Comparison of ENCODE assay signal across 22 cellular contexts in genomic region chr11:102472127-102472526, GRCh38. TPM values are rescaled to one million over a fixed set of nuclear protein-coding genes. Genes with fewer than 3 reads are reported as not detected.
A peak's percentile ranks its signal among the peaks of the same experiment; 100 is the strongest.
DNase-seq lines count a peak whose midpoint lies in the region; ATAC-seq, FAIRE-seq and TF ChIP-seq lines count a peak whose summit lies in the region.
"Had no signal": no experiment of that assay in that cellular context is flagged by ENCODE, and none has a peak within 500 bp of the region (broad histone marks: within the 10 kb centered on the region; RNA-seq: fewer than 3 reads in every experiment).

No MANE protein-coding gene starts in this region.

- H3K9me1 ChIP-seq in K562 (ENCODE audit: control insufficient read depth, insufficient read depth, low read length): no peaks in the 10 kb centered on the region

- ATAC-seq in HepG2 (no peak), K562 (no peak)
- ATAC-seq in naive thymus-derived CD4-positive, alpha-beta T cell: no peak
- ATAC-seq: CD8-positive, alpha-beta T cell; GM12878; HCT116 had no signal

- no peak overlapping the region for H3K4me3 ChIP-seq in liver (ENCODE audit: low read depth in 1 of 3, low read length in 3 of 3)
- no peak overlapping the region for H3K4me3 ChIP-seq in HepG2 (replicated peaks in 1 of 3; ENCODE audit: insufficient read depth in 1 of 3, low read depth in 2 of 3, low read length in 3 of 3)
- no peak overlapping the region for H3K4me3 ChIP-seq in K562
- H3K4me3 ChIP-seq in naive thymus-derived CD4-positive, alpha-beta T cell (ENCODE audit: low read length): no peak overlapping the region
- no peak overlapping the region for H3K4me3 ChIP-seq in CD8-positive, alpha-beta memory T cell (ENCODE audit: low read length)
- H3K4me3 ChIP-seq: BLaER1 treated with 17β-estradiol and CSF1 and Interleukin-3, amounts not matched to agents 10 nM and 100 nM; GM12878 had no signal

- DNase-seq in HepG2 (ENCODE audit: low spot score): no peak
- DNase-seq in K562 (ENCODE audit: extremely low read depth in 1 of 4, low spot score in 3 of 4): no peak
- no peak for DNase-seq in naive thymus-derived CD4-positive, alpha-beta T cell
- DNase-seq in posterior vena cava (ENCODE audit: low spot score): no peak
- no peak for DNase-seq in CD8-positive, alpha-beta memory T cell
- DNase-seq in NCI-H2227 (lab: John Stamatoyannopoulos, UW; ENCODE audit: unreplicated experiment): no peak
- DNase-seq: 8988T; CD8-positive, alpha-beta T cell; COR-L47; DMS 273 treated with DMSO at 0.1 percent for 48 hours; DMS53; DND-41; EL; GOT3; H7; HFFc6 had no signal

- H3K79me2 ChIP-seq in HepG2 (ENCODE audit: insufficient read depth, low read length) (no peaks in the 10 kb centered on the region), K562 (ENCODE audit: control insufficient read depth, insufficient read depth, low read length) (no peaks in the 10 kb centered on the region)

- no peaks in the 10 kb centered on the region for H3K27me3 Mint-ChIP-seq in naive thymus-derived CD4-positive, alpha-beta T cell
- H3K27me3 Mint-ChIP-seq in CD8-positive, alpha-beta memory T cell: peaks cover 0 to 3% of the 10 kb centered on the region in 2 donors

- H4K20me1 ChIP-seq in HepG2 (ENCODE audit: insufficient read depth, low read length) (no peaks in the 10 kb centered on the region), K562 (replicated peaks; ENCODE audit: control insufficient read depth, insufficient read depth, low read length) (no peaks in the 10 kb centered on the region)
- H4K20me1 ChIP-seq: BLaER1 treated with 17β-estradiol and CSF1 and Interleukin-3, amounts not matched to agents 10 nM and 100 nM had no signal

- intact Hi-C loops in HepG2 (cut with micrococcal nuclease; ENCODE audit: unreplicated experiment): no loop called here
- intact Hi-C loops in K562 (cut with micrococcal nuclease): no loop called here
- intact Hi-C loops in naive thymus-derived CD4-positive, alpha-beta T cell (cut with micrococcal nuclease): loop anchor here in 1 of 2 donors (5.0 kb wide), 1 partner anchor 360 kb away; the partner anchor contains the start of gene YAP1
- intact Hi-C loops in posterior vena cava (cut with DNase I): no loop called here

- no peak for TF ChIP-seq POLR2A in HepG2 (IDR thresholded peaks at IDR 0.05; ENCODE audit: insufficient read depth in 1 of 2, low read depth in 2 of 2, low read length in 2 of 2)
- no peak for TF ChIP-seq POLR2A in K562 (conservative IDR thresholded peaks at IDR 0.05)

- H3K36me3 ChIP-seq in liver (ENCODE audit: control insufficient read depth in 4 of 4, insufficient read depth in 3 of 4, low read depth in 1 of 4, low read length in 3 of 4) (no peaks in the 10 kb centered on the region), HepG2 (replicated peaks in 1 of 2; ENCODE audit: control insufficient read depth in 1 of 2, insufficient read depth in 2 of 2, low read length in 2 of 2) (no peaks in the 10 kb centered on the region), K562 (ENCODE audit: control insufficient read depth, insufficient read depth, low read length) (no peaks in the 10 kb centered on the region)
- no peaks in the 10 kb centered on the region for H3K36me3 ChIP-seq in naive thymus-derived CD4-positive, alpha-beta T cell (ENCODE audit: control insufficient read depth in 2 of 3, insufficient read depth in 3 of 3, low read length in 3 of 3)
- no peaks in the 10 kb centered on the region for H3K36me3 ChIP-seq in CD8-positive, alpha-beta memory T cell (ENCODE audit: insufficient read depth, low read length)
- H3K36me3 ChIP-seq: BLaER1 treated with 17β-estradiol and CSF1 and Interleukin-3, amounts not matched to agents 10 nM and 100 nM had no signal

- H3K9ac ChIP-seq in liver (ENCODE audit: low read depth in 1 of 2, low read length in 2 of 2) (no peak overlapping the region), HepG2 (ENCODE audit: insufficient read depth, low read depth, low read length) (no peak overlapping the region), K562 (ENCODE audit: insufficient read depth in 1 of 2, low read depth in 2 of 2, low read length in 2 of 2) (no peak overlapping the region)
- H3K9ac ChIP-seq: BLaER1 treated with 17β-estradiol and CSF1 and Interleukin-3, amounts not matched to agents 10 nM and 100 nM had no signal

- peaks cover 45 to 88% (median 87%) of the 10 kb centered on the region in 7 donors for H3K4me1 Mint-ChIP-seq in naive thymus-derived CD4-positive, alpha-beta T cell
- peaks cover 59 to 76% (median 67%) of the 10 kb centered on the region in 3 donors for H3K4me1 Mint-ChIP-seq in CD8-positive, alpha-beta memory T cell

- peak overlapping the region in 5 of 9 donors; percentile 21 to 79 (median 44) for H3K27ac Mint-ChIP-seq in naive thymus-derived CD4-positive, alpha-beta T cell
- H3K27ac Mint-ChIP-seq in CD8-positive, alpha-beta memory T cell: no peak overlapping the region
- H3K27ac Mint-ChIP-seq: CD8-positive, alpha-beta T cell; HFFc6 had no signal

- TF ChIP-seq CTCF in liver (IDR thresholded peaks at IDR 0.05; ENCODE audit: low read depth, low read length, missing input control) (no peak), HepG2 (CRISPR knock-in tag; IDR thresholded peaks at IDR 0.05) (no peak), K562 (IDR thresholded peaks at IDR 0.05 in 2 of 3, conservative IDR thresholded peaks at IDR 0.05 in 1 of 3; ENCODE audit: insufficient read depth in 2 of 3, low read depth in 1 of 3, low read length in 3 of 3) (no peak)

- TF ChIP-seq EP300 in HepG2 (IDR thresholded peaks at IDR 0.05; ENCODE audit: low read depth in 2 of 2, low read length in 2 of 2): no peak
- no peak for TF ChIP-seq EP300 in HepG2 (CRISPR knock-in tag; IDR thresholded peaks at IDR 0.05; ENCODE audit: borderline replicate concordance)
- no peak for TF ChIP-seq EP300 in K562 (IDR thresholded peaks at IDR 0.05; ENCODE audit: low read length)

- H3K9me3 ChIP-seq in liver (ENCODE audit: control insufficient read depth in 4 of 4, low read length in 3 of 4) (no peaks in the 10 kb centered on the region), HepG2 (ENCODE audit: low read length) (no peaks in the 10 kb centered on the region), K562 (replicated peaks; ENCODE audit: control insufficient read depth, insufficient read depth, low read depth, low read length) (no peaks in the 10 kb centered on the region)
- no peaks in the 10 kb centered on the region for H3K9me3 ChIP-seq in naive thymus-derived CD4-positive, alpha-beta T cell (ENCODE audit: control insufficient read depth in 2 of 3, low read length in 3 of 3)
- H3K9me3 ChIP-seq in CD8-positive, alpha-beta memory T cell (ENCODE audit: low read length): no peaks in the 10 kb centered on the region
- H3K9me3 ChIP-seq: BLaER1 treated with 17β-estradiol and CSF1 and Interleukin-3, amounts not matched to agents 10 nM and 100 nM had no signal

- peak overlapping the region in 6 of 10 donors; percentile 5 to 76 (median 19) for H3K4me3 Mint-ChIP-seq in naive thymus-derived CD4-positive, alpha-beta T cell
- no peak overlapping the region for H3K4me3 Mint-ChIP-seq in CD8-positive, alpha-beta memory T cell
- H3K4me3 Mint-ChIP-seq: CD8-positive, alpha-beta T cell; HFFc6 had no signal

- peaks cover 0 to 4% (median 0%) of the 10 kb centered on the region in 11 donors for H3K9me3 Mint-ChIP-seq in naive thymus-derived CD4-positive, alpha-beta T cell
- H3K9me3 Mint-ChIP-seq in CD8-positive, alpha-beta memory T cell: no peaks in the 10 kb centered on the region
- H3K9me3 Mint-ChIP-seq: CD8-positive, alpha-beta T cell; HFFc6 had no signal

- no peak overlapping the region for H3K4me2 ChIP-seq in HepG2 (ENCODE audit: low read depth, low read length)
- no peak overlapping the region for H3K4me2 ChIP-seq in K562 (ENCODE audit: insufficient read depth, low read length)

- no peak for FAIRE-seq in HepG2 (lab: Jason Lieb, UNC)
- no peak for FAIRE-seq in K562 (lab: Jason Lieb, UNC)
- FAIRE-seq: GM12878 had no signal

- in situ Hi-C loops in HepG2 (cut with HindIII; ENCODE audit: extremely low pct_ligation_motif_present, low pct_unique_long_range_greater_than_20kb) (no loop called here), K562 (cut with MboI) (no loop called here)

- peak overlapping the region; percentile 8 to 42 for H3K27ac ChIP-seq in liver (ENCODE audit: low read depth in 1 of 2, low read length in 2 of 2)
- no peak overlapping the region for H3K27ac ChIP-seq in HepG2 (ENCODE audit: extremely low read length, insufficient read depth, low read length)
- no peak overlapping the region for H3K27ac ChIP-seq in K562 (ENCODE audit: extremely low read depth, low read depth, low read length)
- H3K27ac ChIP-seq in naive thymus-derived CD4-positive, alpha-beta T cell (ENCODE audit: low read depth, low read length): no peak overlapping the region
- H3K27ac ChIP-seq in CD8-positive, alpha-beta memory T cell (ENCODE audit: low read depth, low read length): no peak overlapping the region
- H3K27ac ChIP-seq: BLaER1 treated with 17β-estradiol and CSF1 and Interleukin-3, amounts not matched to agents 10 nM and 100 nM had no signal

- H2AFZ ChIP-seq in HepG2 (ENCODE audit: low read length) (no peak overlapping the region), K562 (ENCODE audit: low read depth, low read length) (no peak overlapping the region)

- H3K4me1 ChIP-seq in liver (ENCODE audit: control insufficient read depth in 4 of 4, insufficient read depth in 4 of 4, low read length in 3 of 4) (peaks cover 4 to 22% (median 12%) of the 10 kb centered on the region in 4 donors), HepG2 (ENCODE audit: insufficient read depth, low read length) (peaks cover 85% of the 10 kb centered on the region), K562 (replicated peaks in 1 of 2; ENCODE audit: control insufficient read depth in 2 of 2, insufficient read depth in 2 of 2, low read length in 2 of 2) (peaks cover 7 to 16% of the 10 kb centered on the region in 2 experiments)
- H3K4me1 ChIP-seq in naive thymus-derived CD4-positive, alpha-beta T cell (ENCODE audit: control insufficient read depth in 2 of 2, insufficient read depth in 2 of 2, low read length in 2 of 2): peaks cover 30 to 70% of the 10 kb centered on the region in 2 donors
- H3K4me1 ChIP-seq in CD8-positive, alpha-beta memory T cell (ENCODE audit: insufficient read depth, low read length): peaks cover 70% of the 10 kb centered on the region

- H3K36me3 Mint-ChIP-seq in naive thymus-derived CD4-positive, alpha-beta T cell: peaks cover 0 to 1% (median 0%) of the 10 kb centered on the region in 5 donors
- no peaks in the 10 kb centered on the region for H3K36me3 Mint-ChIP-seq in CD8-positive, alpha-beta memory T cell
- H3K36me3 Mint-ChIP-seq: CD8-positive, alpha-beta T cell had no signal

- H3K27me3 ChIP-seq in liver (ENCODE audit: control insufficient read depth in 4 of 4, insufficient read depth in 4 of 4, low read length in 3 of 4): no peaks in the 10 kb centered on the region
- H3K27me3 ChIP-seq in HepG2 (ENCODE audit: control insufficient read depth in 1 of 2, insufficient read depth in 2 of 2, low read length in 2 of 2): no peaks in the 10 kb centered on the region
- H3K27me3 ChIP-seq in K562 (ENCODE audit: control insufficient read depth in 2 of 2, insufficient read depth in 2 of 2, low read length in 2 of 2): no peaks in the 10 kb centered on the region
- H3K27me3 ChIP-seq in naive thymus-derived CD4-positive, alpha-beta T cell (ENCODE audit: control insufficient read depth in 2 of 2, insufficient read depth in 2 of 2, low read length in 2 of 2): no peaks in the 10 kb centered on the region
- H3K27me3 ChIP-seq in CD8-positive, alpha-beta memory T cell (ENCODE audit: insufficient read depth, low read length, poor library complexity, severe bottlenecking): no peaks in the 10 kb centered on the region
- H3K27me3 ChIP-seq: BLaER1 treated with 17β-estradiol and CSF1 and Interleukin-3, amounts not matched to agents 10 nM and 100 nM had no signal

- POLR2A ChIA-PET in HepG2 (lab: Yijun Ruan, JAX) (no interaction called here), K562 (lab: Yijun Ruan, JAX) (no interaction called here)
- POLR2A ChIA-PET in naive thymus-derived CD4-positive, alpha-beta T cell (lab: Charles Lee): interaction anchor here (1.0 to 1.2 kb wide), 2 partner anchors 19 to 79 kb away, joined by 5 to 6 read pairs; partner anchors contain the start of gene TMEM123
- POLR2A ChIA-PET in CD8-positive, alpha-beta memory T cell (lab: Charles Lee): no interaction called here

- TF ChIP-seq RAD21 in liver (IDR thresholded peaks at IDR 0.05) (no peak), HepG2 (CRISPR knock-in tag; IDR thresholded peaks at IDR 0.05) (no peak), K562 (CRISPR knock-in tag; conservative IDR thresholded peaks at IDR 0.05 in 1 of 2, IDR thresholded peaks at IDR 0.05 in 1 of 2) (no peak)

- CTCF ChIA-PET in HepG2 (lab: Yijun Ruan, JAX; ENCODE audit: low intra/inter-chr PET ratio, low total read pairs): no interaction called here
- CTCF ChIA-PET in K562 (lab: Yijun Ruan, JAX; ENCODE audit: low intra/inter-chr PET ratio): no interaction called here
- CTCF ChIA-PET in naive thymus-derived CD4-positive, alpha-beta T cell (lab: Charles Lee): interaction anchor here (1.1 kb wide), 1 partner anchor 20 kb away, joined by 4 read pairs; no protein-coding TSS in a partner anchor
- CTCF ChIA-PET in CD8-positive, alpha-beta memory T cell (lab: Charles Lee): interaction anchor here (1.5 kb wide), 1 partner anchor 15 kb away, joined by 3 read pairs; no protein-coding TSS in a partner anchor

- BruUV-seq in HepG2 (replicated peaks; lab: Mats Ljungman, UMichigan) (no TSS peak), K562 (replicated peaks; lab: Mats Ljungman, UMichigan) (no TSS peak)

- 97% methylated on average over 4 of the region's 4 CpGs for WGBS in liver
- WGBS in HepG2 (ENCODE audit: low lambda C conversion rate): 98% methylated on average over 4 of the region's 4 CpGs
- 47% methylated on average over 4 of the region's 4 CpGs for WGBS in K562 (ENCODE audit: insufficient coverage, low coverage, missing lambda C conversion rate)

RNA-seq across cellular contexts. Expression of gene TMEM123, which starts 19.6 kb away (rescaled TPM):
- total RNA-seq in liver: 100 to 1,000 TPM; 105 to 140 TPM
- 100 to 1,000 TPM; 101 to 109 TPM for polyA plus RNA-seq in liver
- total RNA-seq in HepG2 (2016; rRNA removed; fragmentation: Illumina TruSeq; extraction: Trizol): 265 and 365 TPM in 2 replicates
- 106 and 111 TPM in 2 replicates for total RNA-seq in HepG2 (2016; cell fraction: cytosol; rRNA removed; fragmentation: Illumina TruSeq; extraction: Trizol; ENCODE audit: low read depth)
- total RNA-seq in HepG2 (2016; cell fraction: insoluble cytoplasmic fraction; rRNA removed; fragmentation: Illumina TruSeq; extraction: Trizol): 253 and 367 TPM in 2 replicates
- 267 and 271 TPM in 2 replicates for total RNA-seq in HepG2 (2016; cell fraction: membrane; rRNA removed; fragmentation: Illumina TruSeq; extraction: Trizol)
- 271 and 302 TPM in 2 replicates for total RNA-seq in HepG2 (2016; cell fraction: nucleus; rRNA removed; fragmentation: Illumina TruSeq; extraction: Trizol)
- 2,108 and 2,761 TPM in 2 replicates for polyA plus RNA-seq in HepG2 (2011; rRNA removed)
- 1,026 and 1,553 TPM in 2 replicates for polyA plus RNA-seq in HepG2 (2011; cell fraction: cytosol; rRNA removed)
- polyA plus RNA-seq in HepG2 (2011; cell fraction: nucleus; rRNA removed): 209 and 224 TPM in 2 replicates
- 787 and 938 TPM in 2 replicates for polyA plus RNA-seq in HepG2 (2012)
- 159 and 182 TPM in 2 replicates for polyA plus RNA-seq in HepG2 (2016; cell fraction: cytosol; fragmentation: Illumina TruSeq; extraction: Trizol; ENCODE audit: low read depth)
- polyA plus RNA-seq in HepG2 (2016; cell fraction: insoluble cytoplasmic fraction; fragmentation: Illumina TruSeq; extraction: Trizol; ENCODE audit: low read depth): 316 and 330 TPM in 2 replicates
- polyA plus RNA-seq in HepG2 (2016; cell fraction: membrane; fragmentation: Illumina TruSeq; extraction: Trizol; ENCODE audit: low read depth): 230 and 256 TPM in 2 replicates
- 368 and 391 TPM in 2 replicates for polyA plus RNA-seq in HepG2 (2016; cell fraction: nucleus; fragmentation: Illumina TruSeq; extraction: Trizol; ENCODE audit: insufficient read depth, low read depth)
- 117 and 454 TPM in 2 replicates for polyA minus RNA-seq in HepG2 (2011; rRNA and poly(A)+ RNA removed; ENCODE audit: low replicate concordance)
- 1,086 and 1,277 TPM in 2 replicates for polyA minus RNA-seq in HepG2 (2011; cell fraction: cytosol; rRNA and poly(A)+ RNA removed)
- polyA minus RNA-seq in HepG2 (2011; cell fraction: nucleus; rRNA and poly(A)+ RNA removed): 441 and 760 TPM in 2 replicates
- total RNA-seq in K562 (2011; cell fraction: chromatin; rRNA removed; ENCODE audit: low replicate concordance): 82.8 and 147 TPM in 2 replicates
- total RNA-seq in K562 (2011; cell fraction: nucleolus; rRNA removed): 97.2 and 106 TPM in 2 replicates
- 158 and 240 TPM in 2 replicates for total RNA-seq in K562 (2011; cell fraction: nucleoplasm; rRNA removed)
- total RNA-seq in K562 (2014; rRNA removed): 50.2 and 55.0 TPM in 2 replicates
- 132 and 151 TPM in 2 replicates for total RNA-seq in K562 (2014; rRNA removed; fragmentation: Illumina TruSeq; extraction: Trizol)
- total RNA-seq in K562 (2015; rRNA removed; fragmentation: Illumina TruSeq; extraction: Trizol): 139 and 149 TPM in 2 replicates
- total RNA-seq in K562 (2021): 80.0 and 82.4 TPM in 2 replicates
- polyA plus RNA-seq in K562 (2011; rRNA removed): 327 and 344 TPM in 2 replicates
- 95.7 and 139 TPM in 2 replicates for polyA plus RNA-seq in K562 (2011; cell fraction: cytosol; rRNA removed)
- polyA plus RNA-seq in K562 (2011; cell fraction: nucleus; rRNA removed): 33.6 and 76.0 TPM in 2 replicates
- polyA plus RNA-seq in K562 (2012): 73.9 and 87.4 TPM in 2 replicates
- polyA plus RNA-seq in K562 (2014; fragmentation: Illumina TruSeq; extraction: Trizol): 100 and 104 TPM in 2 replicates
- 10 to 100 TPM; 19.8 to 29.4 TPM for polyA plus RNA-seq in K562 (2014; fragmentation: Nextera tagmentation; extraction: Ambion mirVana)
- polyA plus RNA-seq in K562 (2014; rRNA removed): 50.1 and 52.3 TPM in 2 replicates
- 518 and 545 TPM in 2 replicates for polyA minus RNA-seq in K562 (2011; rRNA and poly(A)+ RNA removed)
- 108 and 135 TPM in 2 replicates for polyA minus RNA-seq in K562 (2011; cell fraction: cytosol; rRNA and poly(A)+ RNA removed)
- polyA minus RNA-seq in K562 (2011; cell fraction: nucleus; rRNA and poly(A)+ RNA removed): 22.5 and 48.3 TPM in 2 replicates
- 100 to 1,000 TPM; 270 to 495 (median 437) TPM for total RNA-seq in naive thymus-derived CD4-positive, alpha-beta T cell
- polyA plus RNA-seq in naive thymus-derived CD4-positive, alpha-beta T cell: 100 to 1,000 TPM; 811 to 922 TPM
- total RNA-seq in posterior vena cava: 100 to 1,000 TPM in 1 of 2 donors, 10 to 100 TPM in 1; 99.5 to 103 TPM
- total RNA-seq in CD8-positive, alpha-beta memory T cell: 100 to 1,000 TPM; 257 to 259 TPM
- 491 TPM for polyA plus RNA-seq in CD8-positive, alpha-beta memory T cell

RNA-seq across cellular contexts. Expression of gene MMP7, which starts 58.4 kb away (rescaled TPM):
- total RNA-seq in liver (1 to 10 TPM in 1 of 2 donors, not detected in 1; 1.4 TPM), HepG2 (2016; rRNA removed; fragmentation: Illumina TruSeq; extraction: Trizol) (not detected in 2 replicates), K562 (2014; rRNA removed) (not detected in 2 replicates), K562 (2014; rRNA removed; fragmentation: Illumina TruSeq; extraction: Trizol) (not detected in 2 replicates), K562 (2015; rRNA removed; fragmentation: Illumina TruSeq; extraction: Trizol) (not detected in 2 replicates), K562 (2021) (0.13 and 0.31 TPM in 2 replicates), posterior vena cava (not detected)
- polyA plus RNA-seq in liver (1 to 10 TPM in 1 of 2 donors, under 1 TPM in 1; 0.99 to 1.8 TPM), HepG2 (2011; rRNA removed) (0.17 and 0.29 TPM in 2 replicates), K562 (2011; rRNA removed) (not detected in 2 replicates), K562 (2014; fragmentation: Illumina TruSeq; extraction: Trizol) (not detected in 2 replicates), K562 (2014; fragmentation: Nextera tagmentation; extraction: Ambion mirVana) (not detected), K562 (2014; rRNA removed) (not detected in 2 replicates)
- total RNA-seq in HepG2 (2016; cell fraction: cytosol; rRNA removed; fragmentation: Illumina TruSeq; extraction: Trizol; ENCODE audit: low read depth): not detected in 2 replicates
- total RNA-seq in HepG2 (2016; cell fraction: insoluble cytoplasmic fraction; rRNA removed; fragmentation: Illumina TruSeq; extraction: Trizol): not detected in 2 replicates
- total RNA-seq in HepG2 (2016; cell fraction: membrane; rRNA removed; fragmentation: Illumina TruSeq; extraction: Trizol): not detected in 2 replicates
- not detected in 2 replicates for total RNA-seq in HepG2 (2016; cell fraction: nucleus; rRNA removed; fragmentation: Illumina TruSeq; extraction: Trizol)
- polyA plus RNA-seq in HepG2 (2011; cell fraction: cytosol; rRNA removed): 0.12 and 0.28 TPM in 2 replicates
- polyA plus RNA-seq in HepG2 (2011; cell fraction: nucleus; rRNA removed): 0.12 TPM in 1 of 2 replicates, not detected in the other
- 0.24 TPM in 1 of 2 replicates, not detected in the other for polyA plus RNA-seq in HepG2 (2012)
- polyA plus RNA-seq in HepG2 (2016; cell fraction: cytosol; fragmentation: Illumina TruSeq; extraction: Trizol; ENCODE audit: low read depth): not detected in 2 replicates
- polyA plus RNA-seq in HepG2 (2016; cell fraction: insoluble cytoplasmic fraction; fragmentation: Illumina TruSeq; extraction: Trizol; ENCODE audit: low read depth): not detected in 2 replicates
- polyA plus RNA-seq in HepG2 (2016; cell fraction: membrane; fragmentation: Illumina TruSeq; extraction: Trizol; ENCODE audit: low read depth): not detected in 2 replicates
- not detected in 2 replicates for polyA plus RNA-seq in HepG2 (2016; cell fraction: nucleus; fragmentation: Illumina TruSeq; extraction: Trizol; ENCODE audit: insufficient read depth, low read depth)
- polyA minus RNA-seq in HepG2 (2011; rRNA and poly(A)+ RNA removed; ENCODE audit: low replicate concordance): not detected in 2 replicates
- polyA minus RNA-seq in HepG2 (2011; cell fraction: cytosol; rRNA and poly(A)+ RNA removed): not detected in 2 replicates
- not detected in 2 replicates for polyA minus RNA-seq in HepG2 (2011; cell fraction: nucleus; rRNA and poly(A)+ RNA removed)
- not detected in 2 replicates for total RNA-seq in K562 (2011; cell fraction: chromatin; rRNA removed; ENCODE audit: low replicate concordance)
- not detected in 2 replicates for total RNA-seq in K562 (2011; cell fraction: nucleolus; rRNA removed)
- total RNA-seq in K562 (2011; cell fraction: nucleoplasm; rRNA removed): not detected in 2 replicates
- not detected in 2 replicates for polyA plus RNA-seq in K562 (2011; cell fraction: cytosol; rRNA removed)
- not detected in 2 replicates for polyA plus RNA-seq in K562 (2011; cell fraction: nucleus; rRNA removed)
- polyA plus RNA-seq in K562 (2012): not detected in 2 replicates
- polyA minus RNA-seq in K562 (2011; rRNA and poly(A)+ RNA removed): not detected in 2 replicates
- not detected in 2 replicates for polyA minus RNA-seq in K562 (2011; cell fraction: cytosol; rRNA and poly(A)+ RNA removed)
- not detected in 2 replicates for polyA minus RNA-seq in K562 (2011; cell fraction: nucleus; rRNA and poly(A)+ RNA removed)
- total RNA-seq in naive thymus-derived CD4-positive, alpha-beta T cell: not detected
- not detected for polyA plus RNA-seq in naive thymus-derived CD4-positive, alpha-beta T cell
- not detected for total RNA-seq in CD8-positive, alpha-beta memory T cell
- not detected for polyA plus RNA-seq in CD8-positive, alpha-beta memory T cell
- total RNA-seq: CD8-positive, alpha-beta T cell; G401; H7; HFFc6 had no signal
- polyA plus RNA-seq: AG04450 had no signal

Comparison
In these comparisons a context has a peak if more than half of its experiments do, and no peak if none do; other contexts are left out.
1. H3K27ac ChIP-seq: peak in liver (2 of 2); none in HepG2 (single experiment), K562 (single experiment), naive thymus-derived CD4-positive, alpha-beta T cell (single experiment) and CD8-positive, alpha-beta memory T cell (single experiment).
2. H3K27ac Mint-ChIP-seq: peak in naive thymus-derived CD4-positive, alpha-beta T cell (5 of 9); none in CD8-positive, alpha-beta memory T cell (0 of 8).
3. H3K4me3 Mint-ChIP-seq: peak in naive thymus-derived CD4-positive, alpha-beta T cell (6 of 10); none in CD8-positive, alpha-beta memory T cell (0 of 7).
4. CTCF ChIA-PET loops: an anchor here in naive thymus-derived CD4-positive, alpha-beta T cell (1.1 kb wide) and CD8-positive, alpha-beta memory T cell (1.5 kb wide); none called in HepG2 and K562.